ENCODE assay signal across 21 cellular contexts in genomic region chr4:123017078-123017477, GRCh38.
"Had no signal": no experiment of that assay in that cellular context is flagged by ENCODE, and none has a peak within 500 bp of the region (broad histone marks: within the 10 kb centered on the region; RNA-seq: fewer than 3 reads in every experiment).

No MANE protein-coding gene starts in this region.

- FAIRE-seq: islet of Langerhans had no signal

- H3K27me3 Mint-ChIP-seq: activated B cell treated with CpG ODN at 0.5 μM for 24 hours; activated CD4-positive, alpha-beta T cell treated with anti-CD3 and anti-CD28 coated beads for 36 hours; activated T-cell treated with anti-CD3 and anti-CD28 coated beads, Interleukin-2, amount 50 U/mL, for 24 hours; activated T-helper 17 cell treated with anti-CD3 and anti-CD28 coated beads, Interleukin-2, amount 50 U/mL, for 72 hours; type B pancreatic cell had no signal

- H3K9me3 ChIP-seq: heart left ventricle, testis had no signal

- H3K27me3 ChIP-seq: cardiac muscle cell, heart left ventricle, testis had no signal

- H3K4me1 ChIP-seq: testis had no signal

- H3K4me3 Mint-ChIP-seq: activated B cell treated with CpG ODN at 0.5 μM for 24 hours; activated CD4-positive, alpha-beta T cell treated with anti-CD3 and anti-CD28 coated beads for 36 hours; activated naive CD4-positive, alpha-beta T cell treated with anti-CD3 and anti-CD28 coated beads for 36 hours; activated T-cell treated with anti-CD3 and anti-CD28 coated beads, Interleukin-2, amount 50 U/mL, for 24 hours; activated T-helper 17 cell treated with anti-CD3 and anti-CD28 coated beads, Interleukin-2, amount 50 U/mL, for 72 hours; type B pancreatic cell had no signal

- ATAC-seq: activated CD4-positive, alpha-beta T cell treated with anti-CD3 and anti-CD28 coated beads for 36 hours; activated T-helper 17 cell treated with anti-CD3 and anti-CD28 coated beads, Interleukin-2, amount 50 U/mL, for 72 hours; sciatic nerve had no signal

- H3K4me3 ChIP-seq: cardiac muscle cell, heart left ventricle, testis had no signal

- H3K36me3 ChIP-seq: cardiac muscle cell, heart left ventricle had no signal

- H3K9me3 Mint-ChIP-seq: activated B cell treated with CpG ODN at 0.5 μM for 24 hours; activated T-cell treated with anti-CD3 and anti-CD28 coated beads, Interleukin-2, amount 50 U/mL, for 24 hours; activated T-helper 17 cell treated with anti-CD3 and anti-CD28 coated beads, Interleukin-2, amount 50 U/mL, for 72 hours; type B pancreatic cell had no signal

- H3K4me1 Mint-ChIP-seq: activated B cell treated with CpG ODN at 0.5 μM for 24 hours; activated CD4-positive, alpha-beta T cell treated with anti-CD3 and anti-CD28 coated beads for 36 hours; activated T-helper 17 cell treated with anti-CD3 and anti-CD28 coated beads, Interleukin-2, amount 50 U/mL, for 72 hours had no signal

- H3K27ac ChIP-seq: cardiac muscle cell, heart left ventricle, testis had no signal

- H3K27ac Mint-ChIP-seq: activated B cell treated with CpG ODN at 0.5 μM for 24 hours; activated CD4-positive, alpha-beta T cell treated with anti-CD3 and anti-CD28 coated beads for 36 hours; activated naive CD4-positive, alpha-beta T cell treated with anti-CD3 and anti-CD28 coated beads for 36 hours; activated T-cell treated with anti-CD3 and anti-CD28 coated beads, Interleukin-2, amount 50 U/mL, for 24 hours; activated T-helper 17 cell treated with anti-CD3 and anti-CD28 coated beads, Interleukin-2, amount 50 U/mL, for 72 hours; type B pancreatic cell had no signal

- DNase-seq: activated B cell treated with CpG ODN at 0.5 μM for 24 hours; activated CD4-positive, alpha-beta T cell treated with anti-CD3 and anti-CD28 coated beads for 36 hours; activated CD4-positive, alpha-beta T cell treated with anti-CD3 and anti-CD28 coated beads, Interleukin-2, amount 50 U/mL, for 4 hours; activated CD8-positive, alpha-beta memory T cell treated with anti-CD3 and anti-CD28 coated beads for 24 hours; activated CD8-positive, alpha-beta memory T cell treated with anti-CD3 and anti-CD28 coated beads, Interleukin-2, amount 50 U/mL, for 4 hours; activated naive CD4-positive, alpha-beta T cell treated with anti-CD3 and anti-CD28 coated beads for 36 hours; activated T-cell treated with anti-CD3 and anti-CD28 coated beads, Interleukin-2, amount 50 U/mL, for 24 hours; amygdala; heart left ventricle; nucleus accumbens; posterior cingulate gyrus; stimulated activated CD4-positive, alpha-beta T cell treated with anti-CD3 and anti-CD28 coated beads, Interleukin-2, amount 100 ng/mL, for 48 hours; stimulated activated CD8-positive, alpha-beta memory T cell treated with anti-CD3 and anti-CD28 coated beads, Interleukin-4, amount 100 ng/mL, for 48 hours; stimulated activated naive CD4-positive, alpha-beta T cell; T-helper 9 cell had no signal
